ENCODE assay signal across 11 cellular contexts in the genomic region with DNA sequence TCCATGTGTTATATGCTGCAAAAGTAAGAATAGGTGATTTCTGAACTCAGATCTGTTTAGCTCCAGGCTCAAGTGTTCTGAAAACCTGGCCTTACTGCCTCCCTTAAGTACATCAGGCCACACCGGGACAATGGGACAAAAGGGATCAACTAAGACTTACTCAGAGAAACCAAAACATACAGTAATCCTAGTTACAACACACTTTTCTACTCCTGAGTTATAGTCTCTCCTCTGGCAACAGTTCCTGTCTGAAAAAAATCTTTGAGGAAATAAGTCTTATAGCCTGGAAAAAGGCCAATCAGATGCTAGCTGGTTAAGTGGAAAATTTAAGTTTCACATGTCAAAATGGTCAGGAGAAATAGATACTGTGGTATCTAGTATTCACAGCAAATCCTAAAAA. TPM values are rescaled to one million over a fixed set of nuclear protein-coding genes. Genes with fewer than 3 reads are reported as not detected.
DNase-seq lines count a peak whose midpoint lies in the region; ATAC-seq and TF ChIP-seq lines count a peak whose summit lies in the region.
"Had no signal": no experiment of that assay in that cellular context is flagged by ENCODE, and none has a peak within 500 bp of the region (broad histone marks: within the 10 kb centered on the region; RNA-seq: fewer than 3 reads in every experiment).

No MANE protein-coding gene starts in this region.

- peaks cover 6% of the 10 kb centered on the region for H3K9me3 Mint-ChIP-seq in stimulated activated naive CD8-positive, alpha-beta T cell treated with anti-CD3 and anti-CD28 coated beads, Interleukin-15, Interleukin-2, amounts not matched to agents 100 ng/mL and 50 ng/mL, for 24 hours
- H3K9me3 Mint-ChIP-seq in stimulated activated naive CD8-positive, alpha-beta T cell treated with anti-CD3 and anti-CD28 coated beads, Interleukin-15, amount 100 ng/mL, for 72 hours = no peaks in the 10 kb centered on the region
- no peaks in the 10 kb centered on the region for H3K9me3 Mint-ChIP-seq in activated B cell treated with CpG ODN at 0.5 μM for 24 hours

- CTCF ChIA-PET in activated B cell treated with CpG ODN at 0.5 μM for 24 hours (lab: Charles Lee) = no interaction called here

- DNase-seq in stimulated activated naive CD8-positive, alpha-beta T cell treated with anti-CD3 and anti-CD28 coated beads, Interleukin-15, amount 100 ng/mL, for 72 hours = no peak
- no peak for DNase-seq in activated B cell treated with CpG ODN at 0.5 μM for 24 hours
- peak; percentile 77 for DNase-seq in fibroblast of mammary gland (ENCODE audit: low read depth)
- no peak for DNase-seq in stimulated activated CD4-positive, alpha-beta T cell treated with anti-CD3 and anti-CD28 coated beads, Interleukin-4, amount 100 ng/mL, for 24 hours
- no peak for DNase-seq in globus pallidus (ENCODE audit: low spot score)
- DNase-seq in NCI-H1048 (lab: John Stamatoyannopoulos, UW) = no peak
- DNase-seq: C1 segment of cervical spinal cord, kidney glomerular epithelial cell had no signal

- H3K27me3 Mint-ChIP-seq in stimulated activated naive CD8-positive, alpha-beta T cell treated with anti-CD3 and anti-CD28 coated beads, Interleukin-15, Interleukin-2, amounts not matched to agents 100 ng/mL and 50 ng/mL, for 24 hours = no peaks in the 10 kb centered on the region
- H3K27me3 Mint-ChIP-seq in stimulated activated naive CD8-positive, alpha-beta T cell treated with anti-CD3 and anti-CD28 coated beads, Interleukin-15, amount 100 ng/mL, for 72 hours = no peaks in the 10 kb centered on the region
- H3K27me3 Mint-ChIP-seq in activated B cell treated with CpG ODN at 0.5 μM for 24 hours = no peaks in the 10 kb centered on the region

- TF ChIP-seq CTCF in activated B cell treated with CpG ODN at 0.5 μM for 24 hours (IDR thresholded peaks at IDR 0.05) (no peak), fibroblast of mammary gland (conservative IDR thresholded peaks at IDR 0.05; ENCODE audit: control insufficient read depth, insufficient read depth, low read depth, low read length) (no peak)

- no peak overlapping the region for H3K4me3 ChIP-seq in fibroblast of mammary gland (ENCODE audit: control insufficient read depth, low read depth, low read length)
- H3K4me3 ChIP-seq: cardiac muscle cell had no signal

- ATAC-seq in stimulated activated naive CD8-positive, alpha-beta T cell treated with anti-CD3 and anti-CD28 coated beads, Interleukin-15, amount 100 ng/mL, for 72 hours = no peak
- ATAC-seq in activated B cell treated with CpG ODN at 0.5 μM for 24 hours (ENCODE audit: low read depth) (no peak), HG03108 (IDR thresholded peaks at IDR 0.05; ENCODE audit: unreplicated experiment) (no peak)

- peaks cover 83% of the 10 kb centered on the region for H3K36me3 Mint-ChIP-seq in stimulated activated naive CD8-positive, alpha-beta T cell treated with anti-CD3 and anti-CD28 coated beads, Interleukin-15, Interleukin-2, amounts not matched to agents 100 ng/mL and 50 ng/mL, for 24 hours (ENCODE audit: low read depth)
- peaks cover 64% of the 10 kb centered on the region for H3K36me3 Mint-ChIP-seq in activated B cell treated with CpG ODN at 0.5 μM for 24 hours (ENCODE audit: low read depth)

- intact Hi-C loops in activated B cell treated with CpG ODN at 0.5 μM for 24 hours (cut with micrococcal nuclease) = no loop called here

- H3K4me1 Mint-ChIP-seq in stimulated activated naive CD8-positive, alpha-beta T cell treated with anti-CD3 and anti-CD28 coated beads, Interleukin-15, Interleukin-2, amounts not matched to agents 100 ng/mL and 50 ng/mL, for 24 hours (ENCODE audit: low read depth) = peaks cover 61% of the 10 kb centered on the region
- H3K4me1 Mint-ChIP-seq in stimulated activated naive CD8-positive, alpha-beta T cell treated with anti-CD3 and anti-CD28 coated beads, Interleukin-15, amount 100 ng/mL, for 72 hours = peaks cover 57% of the 10 kb centered on the region
- peaks cover 28% of the 10 kb centered on the region for H3K4me1 Mint-ChIP-seq in activated B cell treated with CpG ODN at 0.5 μM for 24 hours

- peak overlapping the region; percentile 29 for H3K27ac Mint-ChIP-seq in stimulated activated naive CD8-positive, alpha-beta T cell treated with anti-CD3 and anti-CD28 coated beads, Interleukin-15, Interleukin-2, amounts not matched to agents 100 ng/mL and 50 ng/mL, for 24 hours
- peak overlapping the region in 1 of 2 donors; percentile 33 for H3K27ac Mint-ChIP-seq in stimulated activated naive CD8-positive, alpha-beta T cell treated with anti-CD3 and anti-CD28 coated beads, Interleukin-15, amount 100 ng/mL, for 72 hours
- H3K27ac Mint-ChIP-seq in activated B cell treated with CpG ODN at 0.5 μM for 24 hours = peak overlapping the region; percentile 30

- POLR2A ChIA-PET in activated B cell treated with CpG ODN at 0.5 μM for 24 hours (lab: Charles Lee) = no interaction called here

- no peak overlapping the region for H3K4me3 Mint-ChIP-seq in stimulated activated naive CD8-positive, alpha-beta T cell treated with anti-CD3 and anti-CD28 coated beads, Interleukin-15, Interleukin-2, amounts not matched to agents 100 ng/mL and 50 ng/mL, for 24 hours
- H3K4me3 Mint-ChIP-seq in stimulated activated naive CD8-positive, alpha-beta T cell treated with anti-CD3 and anti-CD28 coated beads, Interleukin-15, amount 100 ng/mL, for 72 hours = no peak overlapping the region
- H3K4me3 Mint-ChIP-seq in activated B cell treated with CpG ODN at 0.5 μM for 24 hours = no peak overlapping the region

RNA-seq across cellular contexts. Expression of a gene that starts 5.6 kb away (rescaled TPM):
- 48.3 and 51.1 TPM in 2 replicates for total RNA-seq in activated B cell treated with CpG ODN at 0.5 μM for 24 hours

RNA-seq across cellular contexts. Expression of a gene that starts 8.1 kb away (rescaled TPM):
- 29.4 and 35.6 TPM in 2 replicates for total RNA-seq in activated B cell treated with CpG ODN at 0.5 μM for 24 hours

RNA-seq across cellular contexts. Expression of a gene that starts 20.4 kb away (rescaled TPM):
- 94.7 and 100 TPM in 2 replicates for total RNA-seq in activated B cell treated with CpG ODN at 0.5 μM for 24 hours
